Comparison of ENCODE assay signal across 9 cellular contexts in the genomic region with DNA sequence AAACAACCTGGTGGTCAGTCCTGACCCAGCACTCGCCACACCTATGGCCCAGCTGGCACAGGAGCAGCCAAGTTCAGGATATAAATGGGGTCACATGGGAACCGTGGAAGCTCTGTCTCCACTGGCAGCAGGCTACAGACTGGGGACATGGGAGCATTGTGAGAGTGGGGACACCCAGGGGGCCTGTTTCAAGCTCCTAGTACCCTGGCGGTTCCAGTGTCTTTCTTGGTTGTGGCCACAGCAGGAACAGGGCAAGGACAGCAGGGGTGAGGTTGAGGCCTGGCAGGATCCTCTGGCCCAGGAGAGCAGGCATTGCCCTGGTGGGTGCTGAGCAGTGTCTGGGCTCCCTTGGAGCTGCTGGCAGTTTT. TPM values are rescaled to one million over a fixed set of nuclear protein-coding genes. Genes with fewer than 3 reads are reported as not detected.
A peak's percentile ranks its signal among the peaks of the same experiment; 100 is the strongest.
DNase-seq lines count a peak whose midpoint lies in the region; ATAC-seq and TF ChIP-seq lines count a peak whose summit lies in the region.
"Had no signal": no experiment of that assay in that cellular context is flagged by ENCODE, and none has a peak within 500 bp of the region (broad histone marks: within the 10 kb centered on the region; RNA-seq: fewer than 3 reads in every experiment).

No MANE protein-coding gene starts in this region.

- in situ Hi-C loops in mammary epithelial cell (cut with MboI; ENCODE audit: low sequenced_read_pairs in 2 of 2), result no loop called here

- WGBS in mammary epithelial cell (ENCODE audit: low coverage, missing lambda C conversion rate), result 82% methylated on average over 3 of the region's 3 CpGs

- peak overlapping the region; percentile 59 for H3K27ac ChIP-seq in KMS-11
- H3K27ac ChIP-seq in mammary epithelial cell (ENCODE audit: insufficient read depth, low read depth, low read length), result no peak overlapping the region

- no peaks in the 10 kb centered on the region for H3K9me3 Mint-ChIP-seq in naive B cell

- peaks cover 0 to 14% of the 10 kb centered on the region in 2 donors for H3K36me3 Mint-ChIP-seq in naive B cell

- no peaks in the 10 kb centered on the region for H3K27me3 Mint-ChIP-seq in naive B cell

- H2AFZ ChIP-seq in KMS-11 (ENCODE audit: low read depth) (no peak overlapping the region), mammary epithelial cell (ENCODE audit: low read depth, low read length) (no peak overlapping the region)

- H3K36me3 ChIP-seq in KMS-11 (ENCODE audit: insufficient read depth), result no peaks in the 10 kb centered on the region
- no peaks in the 10 kb centered on the region for H3K36me3 ChIP-seq in mammary epithelial cell (ENCODE audit: insufficient read depth, low read length)

- ATAC-seq in naive B cell (ENCODE audit: low read depth in 2 of 2) (no peak), HG03565 (IDR thresholded peaks at IDR 0.05; ENCODE audit: unreplicated experiment) (no peak), GM19023 (IDR thresholded peaks at IDR 0.05; ENCODE audit: unreplicated experiment) (no peak)

- BruUV-seq in mammary epithelial cell (replicated peaks; lab: Mats Ljungman, UMichigan), result no TSS peak

- peak overlapping the region; percentile 65 for H3K4me3 ChIP-seq in AG09309 (ENCODE audit: control insufficient read depth, low read depth, low read length)
- H3K4me3 ChIP-seq in KMS-11 (IDR thresholded peaks at IDR 0.05; ENCODE audit: insufficient read depth, low read depth, low read length), result peak overlapping the region; percentile 20
- H3K4me3 ChIP-seq in mammary epithelial cell (replicated peaks in 1 of 3; ENCODE audit: insufficient read depth in 1 of 3, low read depth in 2 of 3, low read length in 3 of 3), result peak overlapping the region; percentile 67 to 79 (median 77)

- H3K79me2 ChIP-seq in KMS-11 (ENCODE audit: insufficient read depth, low read depth), result peaks cover 58% of the 10 kb centered on the region
- peaks cover 65% of the 10 kb centered on the region for H3K79me2 ChIP-seq in mammary epithelial cell (ENCODE audit: insufficient read depth, low read length)

- H3K9me3 ChIP-seq in mammary epithelial cell (replicated peaks; ENCODE audit: insufficient read depth, low read length), result no peaks in the 10 kb centered on the region

- peaks cover 72 to 83% (median 82%) of the 10 kb centered on the region in 3 donors for H3K4me1 Mint-ChIP-seq in naive B cell

- CTCF ChIA-PET in mammary epithelial cell (lab: Charles Lee; ENCODE audit: low non-redundant PET), result interaction anchor here (0.6 kb wide), 1 partner anchor 175 kb away, joined by 5 read pairs; no protein-coding TSS in a partner anchor

- peak overlapping the region; percentile 88 to 99 (median 96) for H3K4me3 Mint-ChIP-seq in naive B cell

- H3K9ac ChIP-seq in KMS-11 (peak overlapping the region; percentile 71; the same call in 1 of the 2 replicates), mammary epithelial cell (ENCODE audit: insufficient read depth, low read length) (no peak overlapping the region)

- peaks cover 80% of the 10 kb centered on the region for H3K4me1 ChIP-seq in KMS-11 (ENCODE audit: low read depth, poor library complexity, severe bottlenecking)
- peaks cover 49% of the 10 kb centered on the region for H3K4me1 ChIP-seq in mammary epithelial cell (ENCODE audit: insufficient read depth, low read length)

- H4K20me1 ChIP-seq in KMS-11 (ENCODE audit: insufficient read depth) (no peaks in the 10 kb centered on the region), mammary epithelial cell (ENCODE audit: insufficient read depth, low read length) (no peaks in the 10 kb centered on the region)

- peak overlapping the region in 5 of 6 donors; percentile 67 to 97 (median 91) for H3K27ac Mint-ChIP-seq in naive B cell

- no peaks in the 10 kb centered on the region for H3K27me3 ChIP-seq in KMS-11 (ENCODE audit: insufficient read depth, low read depth)
- H3K27me3 ChIP-seq in mammary epithelial cell (ENCODE audit: insufficient read depth, low read length), result no peaks in the 10 kb centered on the region

- intact Hi-C loops in mammary epithelial cell (cut with micrococcal nuclease), result loop anchor here (5.0 kb wide), 1 partner anchor 419 kb away; a partner anchor contains a TSS

- dilution Hi-C loops in mammary epithelial cell (cut with HindIII; ENCODE audit: low sequenced_read_pairs), result no loop called here

- DNase-seq in AG09309 (ENCODE audit: low read depth), result no peak
- no peak for DNase-seq in mammary epithelial cell
- no peak for DNase-seq in naive B cell
- no peak for DNase-seq in AG20443 (ENCODE audit: low spot score)
- no peak for DNase-seq in GM20000 (ENCODE audit: low spot score)

- TF ChIP-seq CTCF in AG09309 (IDR thresholded peaks at IDR 0.05; ENCODE audit: control insufficient read depth, insufficient read depth, low read depth, low read length, missing control alignments) (no peak), KMS-11 (conservative IDR thresholded peaks at IDR 0.05; ENCODE audit: low read depth, low read length) (no peak), mammary epithelial cell (conservative IDR thresholded peaks at IDR 0.05 in 1 of 2, IDR thresholded peaks at IDR 0.05 in 1 of 2; ENCODE audit: extremely low read depth in 1 of 2, insufficient read depth in 1 of 2, low read depth in 1 of 2, low read length in 2 of 2) (no peak), GM20000 (IDR thresholded peaks at IDR 0.05; ENCODE audit: extremely low read depth, missing control alignments) (no peak)

- H3K4me2 ChIP-seq in KMS-11 (peak overlapping the region; percentile 99), mammary epithelial cell (ENCODE audit: insufficient read depth, low read depth, low read length) (peak overlapping the region; percentile 94)

RNA-seq across cellular contexts. Expression of a gene that starts 1.9 kb away (rescaled TPM):
- total RNA-seq in mammary epithelial cell, result 10 to 100 TPM; 23.2 to 64.6 TPM
- polyA plus RNA-seq in mammary epithelial cell (36.6 TPM), naive B cell (ENCODE audit: low read depth in 6 of 6) (100 to 1,000 TPM; 176 to 273 (median 216) TPM)
- 88.5 TPM for polyA minus RNA-seq in mammary epithelial cell

RNA-seq across cellular contexts. Expression of a gene that starts 28.8 kb away (rescaled TPM):
- total RNA-seq in mammary epithelial cell, result under 1 TPM in 1 of 2 donors, not detected in 1; 0.14 TPM
- polyA plus RNA-seq in mammary epithelial cell (not detected), naive B cell (ENCODE audit: low read depth in 6 of 6) (not detected)
- not detected for polyA minus RNA-seq in mammary epithelial cell
- total RNA-seq: NCI-H460 had no signal

RNA-seq across cellular contexts. Expression of a gene that starts 35.1 kb away (rescaled TPM):
- total RNA-seq in mammary epithelial cell, result not detected
- polyA plus RNA-seq in mammary epithelial cell, result not detected
- polyA minus RNA-seq in mammary epithelial cell, result not detected
- polyA plus RNA-seq in naive B cell (ENCODE audit: low read depth in 6 of 6), result not detected
- total RNA-seq: NCI-H460 had no signal

RNA-seq across cellular contexts. Expression of a gene that starts 42.6 kb away (rescaled TPM):
- total RNA-seq in mammary epithelial cell, result not detected
- polyA plus RNA-seq in mammary epithelial cell (not detected), naive B cell (ENCODE audit: low read depth in 6 of 6) (not detected)
- polyA minus RNA-seq in mammary epithelial cell, result not detected

RNA-seq across cellular contexts. Expression of a gene that starts 58.5 kb away (rescaled TPM):
- total RNA-seq in mammary epithelial cell, result 10 to 100 TPM in 1 of 2 donors, under 1 TPM in 1; 0.99 to 20.0 TPM
- polyA plus RNA-seq in mammary epithelial cell (2.2 TPM), naive B cell (ENCODE audit: low read depth in 6 of 6) (not detected)
- polyA minus RNA-seq in mammary epithelial cell, result not detected
- total RNA-seq: NCI-H460 had no signal

Comparison
In these comparisons a context has a peak if more than half of its experiments do, and no peak if none do; other contexts are left out.
1. H3K4me3 ChIP-seq: peak in every context shown above with its lines; median percentile 77 in mammary epithelial cell; 65 in AG09309; 20 in KMS-11.